Comparison of ENCODE assay signal across 8 cellular contexts in the genomic region with DNA sequence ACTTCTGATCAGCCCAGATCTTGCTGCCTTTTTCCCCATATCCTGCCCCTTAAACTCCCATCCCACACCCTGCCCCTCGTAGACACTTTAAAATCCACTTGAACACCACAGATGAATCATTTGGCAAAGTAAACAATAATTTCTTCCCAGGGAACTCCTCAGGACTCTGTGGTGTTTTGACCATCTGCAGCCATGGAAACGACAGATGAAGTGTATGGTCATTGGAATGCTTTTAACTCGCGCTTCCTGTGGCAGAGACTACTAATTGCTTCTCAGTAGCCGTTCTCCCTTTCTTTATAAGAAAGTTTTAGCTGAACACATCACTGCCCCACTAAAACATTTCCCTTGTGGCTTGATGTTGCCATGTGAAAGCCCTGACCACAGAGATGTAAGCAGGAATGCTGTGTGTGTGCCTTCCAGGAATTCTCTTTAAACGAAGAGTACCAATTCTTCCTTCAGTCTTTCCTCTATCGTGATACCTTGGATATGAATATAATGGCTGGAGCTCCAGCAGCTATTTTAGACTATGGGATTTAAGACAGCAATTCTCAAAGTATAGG.
A peak's percentile ranks its signal among the peaks of the same experiment; 100 is the strongest.
DNase-seq lines count a peak whose midpoint lies in the region; ATAC-seq and TF ChIP-seq lines count a peak whose summit lies in the region.

No MANE protein-coding gene starts in this region.

- H3K4me3 ChIP-seq in astrocyte of the cerebellum (ENCODE audit: low read depth, low read length) (no peak overlapping the region), subcutaneous abdominal adipose tissue (ENCODE audit: low read depth in 1 of 5, low read length in 5 of 5) (peak overlapping the region in 2 of 5 donors; percentile 13 to 20)

- no peak overlapping the region for H3K9ac ChIP-seq in subcutaneous abdominal adipose tissue (ENCODE audit: low read length in 5 of 5)

- H3K9me3 ChIP-seq in subcutaneous abdominal adipose tissue (ENCODE audit: control insufficient read depth in 5 of 5, low read length in 5 of 5): no peaks in the 10 kb centered on the region

- in situ Hi-C loops in astrocyte of the cerebellum (cut with HindIII; ENCODE audit: low sequenced_read_pairs): no loop called here

- no peaks in the 10 kb centered on the region for H3K36me3 ChIP-seq in subcutaneous abdominal adipose tissue (ENCODE audit: control insufficient read depth in 5 of 5, insufficient read depth in 5 of 5, low read length in 5 of 5)

- peak; percentile 33 for DNase-seq in NCI-H2107 treated with DMSO at 0.1 percent for 48 hours (lab: John Stamatoyannopoulos, UW; ENCODE audit: unreplicated experiment)
- DNase-seq in NCI-H2107 (lab: John Stamatoyannopoulos, UW): no peak
- DNase-seq in astrocyte of the cerebellum (ENCODE audit: low read depth): peak; percentile 99
- peak; percentile 53 for DNase-seq in iPS-NIHi11 (ENCODE audit: low spot score)
- no peak for DNase-seq in T-helper 9 cell

- H3K27me3 ChIP-seq in subcutaneous abdominal adipose tissue (ENCODE audit: control insufficient read depth in 5 of 5, insufficient read depth in 4 of 5, low read length in 5 of 5): no peaks in the 10 kb centered on the region

- TF ChIP-seq CTCF in astrocyte of the cerebellum (IDR thresholded peaks at IDR 0.05; ENCODE audit: low read depth, low read length, missing control alignments): no peak

- peaks cover 4 to 19% (median 7%) of the 10 kb centered on the region in 5 donors for H3K4me1 ChIP-seq in subcutaneous abdominal adipose tissue (ENCODE audit: control insufficient read depth in 5 of 5, insufficient read depth in 5 of 5, low read length in 5 of 5)

- ATAC-seq in GM18870 (IDR thresholded peaks at IDR 0.05; ENCODE audit: unreplicated experiment): no peak
- no peak for ATAC-seq in HG02798 (IDR thresholded peaks at IDR 0.05; ENCODE audit: poor library complexity, unreplicated experiment)

- H3K27ac ChIP-seq in subcutaneous abdominal adipose tissue (ENCODE audit: low read depth, low read length): peak overlapping the region; percentile 39

Comparison
In these comparisons a context has a peak if more than half of its experiments do, and no peak if none do; other contexts are left out.
1. DNase-seq: peak in NCI-H2107 treated with DMSO at 0.1 percent for 48 hours (single experiment), astrocyte of the cerebellum (single experiment) and iPS-NIHi11 (single experiment); none in NCI-H2107 (single experiment) and T-helper 9 cell (single experiment).